ENCODE assay signal across 14 cellular contexts in genomic region chr18:65610939-65611338, GRCh38.
DNase-seq lines count a peak whose midpoint lies in the region; ATAC-seq and TF ChIP-seq lines count a peak whose summit lies in the region.
"Had no signal": no experiment of that assay in that cellular context is flagged by ENCODE, and none has a peak within 500 bp of the region (broad histone marks: within the 10 kb centered on the region; RNA-seq: fewer than 3 reads in every experiment).

No MANE protein-coding gene starts in this region.

- H3K4me1 ChIP-seq in A673 (ENCODE audit: insufficient read depth, low read length, poor library complexity, severe bottlenecking) (peaks cover 21% of the 10 kb centered on the region), HUES64 (ENCODE audit: insufficient read depth, low read length) (peaks cover 26% of the 10 kb centered on the region), endodermal cell (ENCODE audit: control insufficient read depth, insufficient read depth, low read length) (peaks cover 2% of the 10 kb centered on the region), tibial artery (no peaks in the 10 kb centered on the region)
- H3K4me1 ChIP-seq: SJSA1 had no signal

- H3K27ac ChIP-seq in A673 (ENCODE audit: low read depth, low read length, poor library complexity, severe bottlenecking), result no peak overlapping the region
- H3K27ac ChIP-seq in HUES64 (ENCODE audit: low read depth, low read length), result peak overlapping the region; percentile 58; the same call in 1 of the 2 replicates
- H3K27ac ChIP-seq in endodermal cell (ENCODE audit: low read depth, low read length), result no peak overlapping the region
- no peak overlapping the region for H3K27ac ChIP-seq in tibial artery
- H3K27ac ChIP-seq: BLaER1 treated with 17β-estradiol and CSF1 and Interleukin-3, amounts not matched to agents 10 nM and 100 nM; SJSA1 had no signal

- no peak overlapping the region for H3K4me3 Mint-ChIP-seq in endodermal cell

- H3K4me3 ChIP-seq in A673 (ENCODE audit: low read depth, low read length, poor library complexity, severe bottlenecking) (no peak overlapping the region), HUES64 (ENCODE audit: low read length) (no peak overlapping the region), endodermal cell (ENCODE audit: low read length) (no peak overlapping the region), tibial artery (no peak overlapping the region)
- H3K4me3 ChIP-seq: BLaER1 treated with 17β-estradiol and CSF1 and Interleukin-3, amounts not matched to agents 10 nM and 100 nM; SJSA1 had no signal

- no peaks in the 10 kb centered on the region for H3K27me3 ChIP-seq in A673 (replicated peaks; ENCODE audit: insufficient read depth, low read depth, low read length, poor library complexity)
- H3K27me3 ChIP-seq in HUES64 (ENCODE audit: insufficient read depth, low read length), result peaks cover 31% of the 10 kb centered on the region
- no peaks in the 10 kb centered on the region for H3K27me3 ChIP-seq in endodermal cell (ENCODE audit: control insufficient read depth, insufficient read depth, low read length, poor library complexity, severe bottlenecking)
- no peaks in the 10 kb centered on the region for H3K27me3 ChIP-seq in tibial artery
- H3K27me3 ChIP-seq: BLaER1 treated with 17β-estradiol and CSF1 and Interleukin-3, amounts not matched to agents 10 nM and 100 nM; SJSA1 had no signal

- BruUV-seq in A673 (replicated peaks; lab: Mats Ljungman, UMichigan), result no TSS peak

- DNase-seq in A673 (ENCODE audit: low spot score) (peak; percentile 12), endodermal cell (peak; percentile 54), iPS-NIHi7 (ENCODE audit: extremely low spot score) (peak; percentile 21), tibial artery (no peak), amniotic stem cell (lab: John Stamatoyannopoulos, UW) (no peak), HEK293T (ENCODE audit: extremely low spot score) (no peak)
- DNase-seq: 8988T, NCI-H1105 treated with DMSO at 0.1 percent for 48 hours, NCI-H1694 treated with DMSO at 0.1 percent for 48 hours, NCI-H526 treated with DMSO at 0.1 percent for 48 hours had no signal

- peaks cover 37% of the 10 kb centered on the region for H3K4me1 Mint-ChIP-seq in endodermal cell

- WGBS in HUES64, result 0% methylated on average over 1 of the region's 3 CpGs
- 49% methylated on average over 2 of the region's 3 CpGs; no CpG with 5 or more reads in 1 of the 2 experiments for WGBS in endodermal cell (ENCODE audit: insufficient coverage in 1 of 2, insufficient read length in 1 of 2), 2 experiments

- peaks cover 35% of the 10 kb centered on the region for H3K27me3 Mint-ChIP-seq in endodermal cell (ENCODE audit: insufficient read depth)

- intact Hi-C loops in A673 (cut with micrococcal nuclease; ENCODE audit: unreplicated experiment), result no loop called here
- intact Hi-C loops in tibial artery (cut with DNase I; ENCODE audit: low total_unique reads), result no loop called here

- no peaks in the 10 kb centered on the region for H3K9me3 ChIP-seq in A673 (ENCODE audit: low read depth, low read length, poor library complexity, severe bottlenecking)
- H3K9me3 ChIP-seq in HUES64 (ENCODE audit: insufficient read depth, low read depth, low read length), result no peaks in the 10 kb centered on the region
- H3K9me3 ChIP-seq in endodermal cell (ENCODE audit: control insufficient read depth, low read length), result no peaks in the 10 kb centered on the region
- no peaks in the 10 kb centered on the region for H3K9me3 ChIP-seq in tibial artery
- H3K9me3 ChIP-seq: SJSA1 had no signal

- H3K36me3 ChIP-seq in A673 (ENCODE audit: insufficient read depth, low read length, poor library complexity, severe bottlenecking), result no peaks in the 10 kb centered on the region
- no peaks in the 10 kb centered on the region for H3K36me3 ChIP-seq in HUES64 (ENCODE audit: insufficient read depth, low read length)
- H3K36me3 ChIP-seq in endodermal cell (ENCODE audit: control insufficient read depth, insufficient read depth, low read length), result no peaks in the 10 kb centered on the region
- H3K36me3 ChIP-seq in tibial artery, result no peaks in the 10 kb centered on the region
- H3K36me3 ChIP-seq: BLaER1 treated with 17β-estradiol and CSF1 and Interleukin-3, amounts not matched to agents 10 nM and 100 nM; SJSA1 had no signal

- no peak overlapping the region for H3K27ac Mint-ChIP-seq in endodermal cell

- ATAC-seq in GM19324 (IDR thresholded peaks at IDR 0.05; ENCODE audit: low FRiP score, unreplicated experiment), result no peak

- H3K9me3 Mint-ChIP-seq in endodermal cell, result peaks cover 7% of the 10 kb centered on the region

- no peak overlapping the region for H3K9ac ChIP-seq in HUES64 (ENCODE audit: low read depth, low read length)
- no peak overlapping the region for H3K9ac ChIP-seq in endodermal cell (ENCODE audit: extremely low read depth, low read length, poor library complexity, severe bottlenecking)
- H3K9ac ChIP-seq: BLaER1 treated with 17β-estradiol and CSF1 and Interleukin-3, amounts not matched to agents 10 nM and 100 nM had no signal

- POLR2A ChIA-PET in A673 (lab: Charles Lee; ENCODE audit: low non-redundant PET) (no interaction called here), HEK293T (lab: Yijun Ruan, JAX) (no interaction called here)

- no peak for TF ChIP-seq CTCF in A673 (conservative IDR thresholded peaks at IDR 0.05; ENCODE audit: low read depth, low read length)
- no peak for TF ChIP-seq CTCF in endodermal cell (conservative IDR thresholded peaks at IDR 0.05)
- TF ChIP-seq CTCF in tibial artery (IDR thresholded peaks at IDR 0.05), result no peak

- no peaks in the 10 kb centered on the region for H3K36me3 Mint-ChIP-seq in endodermal cell (ENCODE audit: low read depth)

- CTCF ChIA-PET in A673 (lab: Charles Lee), result no interaction called here
- CTCF ChIA-PET in HEK293T (lab: Yijun Ruan, JAX), result interaction anchor here (0.6 kb wide), 1 partner anchor 1137 kb away, joined by 3 read pairs; no protein-coding TSS in a partner anchor

TF ChIP-seq in HEK293T, 16 proteins besides CTCF, POLR2A, EP300 and RAD21:
- TF ChIP-seq NFRKB (IDR thresholded peaks at IDR 0.05) (no peak), ZNF384 (IDR thresholded peaks at IDR 0.05) (no peak), HDGF (IDR thresholded peaks at IDR 0.05; ENCODE audit: borderline replicate concordance) (no peak), ELF4 (IDR thresholded peaks at IDR 0.05) (no peak), FOXK2 (IDR thresholded peaks at IDR 0.05) (no peak), CTBP1 (IDR thresholded peaks at IDR 0.05; ENCODE audit: borderline replicate concordance) (no peak), L3MBTL2 (conservative IDR thresholded peaks at IDR 0.05) (no peak), FOXA1 (IDR thresholded peaks at IDR 0.05) (no peak), SP1 (IDR thresholded peaks at IDR 0.05) (no peak), TARDBP (IDR thresholded peaks at IDR 0.05) (no peak)

Comparison
In these comparisons a context has a peak if more than half of its experiments do, and no peak if none do; other contexts are left out.
1. DNase-seq: peak in A673 (single experiment), endodermal cell (single experiment) and iPS-NIHi7 (single experiment); none in tibial artery (0 of 2), amniotic stem cell (single experiment) and HEK293T (single experiment).